ENCODE assay signal across 20 cellular contexts in genomic region chr2:25810428-25810827, GRCh38.
A peak's percentile ranks its signal among the peaks of the same experiment; 100 is the strongest.
DNase-seq lines count a peak whose midpoint lies in the region; ATAC-seq, FAIRE-seq and TF ChIP-seq lines count a peak whose summit lies in the region.
"Had no signal": no experiment of that assay in that cellular context is flagged by ENCODE, and none has a peak within 500 bp of the region (broad histone marks: within the 10 kb centered on the region; RNA-seq: fewer than 3 reads in every experiment).

No MANE protein-coding gene starts in this region.

- no peaks in the 10 kb centered on the region for H3K27me3 ChIP-seq in H1 (replicated peaks in 1 of 4; ENCODE audit: control insufficient read depth in 3 of 4, extremely low read depth in 1 of 4, insufficient read depth in 3 of 4, low read length in 3 of 4)

- no peak overlapping the region for H3K4me3 Mint-ChIP-seq in stimulated activated naive CD8-positive, alpha-beta T cell treated with anti-CD3 and anti-CD28 coated beads, Interleukin-15, Interleukin-2, amounts not matched to agents 100 ng/mL and 50 ng/mL, for 24 hours
- H3K4me3 Mint-ChIP-seq in stimulated activated naive CD8-positive, alpha-beta T cell treated with anti-CD3 and anti-CD28 coated beads, Interleukin-15, amount 100 ng/mL, for 72 hours = no peak overlapping the region
- no peak overlapping the region for H3K4me3 Mint-ChIP-seq in nephron progenitor cell
- no peak overlapping the region for H3K4me3 Mint-ChIP-seq in stimulated activated memory B cell treated with anti-CD40 and anti-IgM and Interleukin-4, amounts not matched to agents 10 μg/mL and 1 μg/mL and 100 μg/mL, for 72 hours
- H3K4me3 Mint-ChIP-seq: B cell; CD4-positive, alpha-beta T cell; HFFc6 had no signal

- H4K8ac ChIP-seq in H1 (ENCODE audit: extremely low read depth, insufficient read depth, low read length) = 0 out of 2 replicates have a peak overlapping the region, but pooled peaks have one; percentile 65

- FAIRE-seq in H1 (lab: Jason Lieb, UNC) = no peak
- FAIRE-seq: A204.1, GM12892, GM19239, HTR-8/SVneo had no signal

- POLR2A ChIA-PET in H1 (lab: Charles Lee; ENCODE audit: partially characterized antibody) = interaction anchor here (1.0 kb wide), 1 partner anchor 8 kb away, joined by 3 read pairs; no protein-coding TSS in a partner anchor

- H3K79me2 ChIP-seq in H1 (ENCODE audit: control insufficient read depth in 1 of 2, insufficient read depth in 2 of 2, low read length in 2 of 2) = peaks cover 0 to 22% of the 10 kb centered on the region in 2 experiments; a peak in 3 of 4 replicates

- H3K23ac ChIP-seq in H1 (ENCODE audit: insufficient read length) = no peak overlapping the region

- no peak overlapping the region for H2BK20ac ChIP-seq in H1 (ENCODE audit: low read length)

- no peak overlapping the region for H2AFZ ChIP-seq in H1 (ENCODE audit: low read length)

- H3K4me3 ChIP-seq in H1 (ENCODE audit: extremely low read depth in 1 of 4, insufficient read depth in 2 of 4, low read depth in 3 of 4, low read length in 4 of 4) = no peak overlapping the region

- peaks cover 0 to 6% (median 2%) of the 10 kb centered on the region in 4 experiments; a peak in 2 of 8 replicates for H3K36me3 ChIP-seq in H1 (ENCODE audit: control insufficient read depth in 2 of 4, insufficient read depth in 4 of 4, low read length in 3 of 4)

- TF ChIP-seq RAD21 in H1 (IDR thresholded peaks at IDR 0.05 in 1 of 2, conservative IDR thresholded peaks at IDR 0.05 in 1 of 2; ENCODE audit: low read depth in 2 of 2, low read length in 2 of 2) = no peak

- no peaks in the 10 kb centered on the region for H3K23me2 ChIP-seq in H1 (ENCODE audit: low read depth, low read length)

- no peaks in the 10 kb centered on the region for H3K27me3 Mint-ChIP-seq in stimulated activated naive CD8-positive, alpha-beta T cell treated with anti-CD3 and anti-CD28 coated beads, Interleukin-15, Interleukin-2, amounts not matched to agents 100 ng/mL and 50 ng/mL, for 24 hours
- no peaks in the 10 kb centered on the region for H3K27me3 Mint-ChIP-seq in stimulated activated naive CD8-positive, alpha-beta T cell treated with anti-CD3 and anti-CD28 coated beads, Interleukin-15, amount 100 ng/mL, for 72 hours
- peaks cover 3% of the 10 kb centered on the region for H3K27me3 Mint-ChIP-seq in nephron progenitor cell (ENCODE audit: low read depth, poor library complexity)
- H3K27me3 Mint-ChIP-seq in stimulated activated memory B cell treated with anti-CD40 and anti-IgM and Interleukin-4, amounts not matched to agents 10 μg/mL and 1 μg/mL and 100 μg/mL, for 72 hours = no peaks in the 10 kb centered on the region
- H3K27me3 Mint-ChIP-seq: B cell; CD4-positive, alpha-beta T cell had no signal

- H3K79me1 ChIP-seq in H1 (ENCODE audit: low read depth, low read length) = no peaks in the 10 kb centered on the region

- CTCF ChIA-PET in H1 (lab: Charles Lee; ENCODE audit: partially characterized antibody) = interaction anchor here (0.5 to 1.5 kb wide), 3 partner anchors 9 to 1671 kb away, joined by 4 to 5 read pairs (median 4); no protein-coding TSS in a partner anchor

- H3K56ac ChIP-seq in H1 (replicated peaks; ENCODE audit: insufficient read length, low read depth, low read length) = no peak overlapping the region

- ATAC-seq in stimulated activated naive CD8-positive, alpha-beta T cell treated with anti-CD3 and anti-CD28 coated beads, Interleukin-15, amount 100 ng/mL, for 72 hours = no peak
- ATAC-seq in HG03108 (IDR thresholded peaks at IDR 0.05; ENCODE audit: unreplicated experiment) = no peak
- ATAC-seq in stimulated activated memory B cell treated with anti-CD40 and anti-IgM and Interleukin-4, amounts not matched to agents 10 μg/mL and 1 μg/mL and 100 μg/mL, for 72 hours = no peak

- 96% methylated on average over 5 of the region's 5 CpGs; no CpG with 5 or more reads in 1 of the 2 experiments for WGBS in H1 (ENCODE audit: extremely low coverage in 1 of 2, insufficient coverage in 1 of 2, insufficient read length in 1 of 2, insufficient replicate concordance in 2 of 2, low coverage in 1 of 2, low lambda C conversion rate in 2 of 2, missing lambda C conversion rate in 1 of 2), 2 experiments

- H3K4ac ChIP-seq in H1 (replicated peaks; ENCODE audit: insufficient read length, low read depth, low read length) = no peak overlapping the region

- H2BK120ac ChIP-seq in H1 (replicated peaks; ENCODE audit: low read depth, low read length) = no peak overlapping the region

- no peak overlapping the region for H3K4me2 ChIP-seq in H1 (ENCODE audit: insufficient read depth in 1 of 2, low read depth in 2 of 2, low read length in 2 of 2)

- TF ChIP-seq EP300 in H1 (IDR thresholded peaks at IDR 0.05; ENCODE audit: borderline replicate concordance in 1 of 2, low read depth in 2 of 2, low read length in 2 of 2) = no peak

- H3K9ac ChIP-seq in H1 (replicated peaks in 1 of 4; ENCODE audit: extremely low read depth in 1 of 4, low read depth in 3 of 4, low read length in 3 of 4) = no peak overlapping the region

- H3K18ac ChIP-seq in H1 (ENCODE audit: extremely low read depth, low read length) = no peak overlapping the region

- no peak overlapping the region for H2BK5ac ChIP-seq in H1 (ENCODE audit: low read depth, low read length)

- DNase-seq in stimulated activated naive CD8-positive, alpha-beta T cell treated with anti-CD3 and anti-CD28 coated beads, Interleukin-15, amount 100 ng/mL, for 72 hours = no peak
- no peak for DNase-seq in H1 (ENCODE audit: low read depth in 1 of 2, low spot score in 2 of 2)
- no peak for DNase-seq in nephron progenitor cell
- no peak for DNase-seq in amniotic stem cell (lab: John Stamatoyannopoulos, UW)
- DNase-seq: C1 segment of cervical spinal cord; CD4-positive, alpha-beta T cell; DMS153; DMS79 treated with DMSO at 0.1 percent for 48 hours; GDM1; GOT3; HCEC 1CT; HFFc6 had no signal

- no peak overlapping the region for H4K5ac ChIP-seq in H1 (ENCODE audit: insufficient read length, low read depth, low read length)

- H3K4me1 Mint-ChIP-seq in stimulated activated naive CD8-positive, alpha-beta T cell treated with anti-CD3 and anti-CD28 coated beads, Interleukin-15, Interleukin-2, amounts not matched to agents 100 ng/mL and 50 ng/mL, for 24 hours (ENCODE audit: low read depth) = peaks cover 73% of the 10 kb centered on the region
- H3K4me1 Mint-ChIP-seq in stimulated activated naive CD8-positive, alpha-beta T cell treated with anti-CD3 and anti-CD28 coated beads, Interleukin-15, amount 100 ng/mL, for 72 hours = peaks cover 66% of the 10 kb centered on the region
- H3K4me1 Mint-ChIP-seq in nephron progenitor cell = peaks cover 27% of the 10 kb centered on the region
- H3K4me1 Mint-ChIP-seq in stimulated activated memory B cell treated with anti-CD40 and anti-IgM and Interleukin-4, amounts not matched to agents 10 μg/mL and 1 μg/mL and 100 μg/mL, for 72 hours = peaks cover 25% of the 10 kb centered on the region

- 0 out of 7 replicates have a peak, but pooled peaks cover 0 to 2% (median 0%) of the 10 kb centered on the region in 4 experiments for H3K4me1 ChIP-seq in H1 (replicated peaks in 1 of 4; ENCODE audit: control insufficient read depth in 3 of 4, insufficient read depth in 4 of 4, low read length in 3 of 4)

- no peak overlapping the region for H2BK12ac ChIP-seq in H1 (ENCODE audit: low read depth, low read length)

- TF ChIP-seq POLR2A in H1 (IDR thresholded peaks at IDR 0.05; ENCODE audit: control extremely low read depth in 1 of 2, low read depth in 2 of 2, low read length in 2 of 2) = no peak

- no peaks in the 10 kb centered on the region for H3K9me3 ChIP-seq in H1 (ENCODE audit: insufficient read depth in 2 of 2, low read depth in 1 of 2, low read length in 1 of 2)

- no peak overlapping the region for H3K27ac ChIP-seq in H1 (ENCODE audit: low read depth, low read length)

- no peak overlapping the region for H3K14ac ChIP-seq in H1 (ENCODE audit: insufficient read length)

- H3K36me3 Mint-ChIP-seq in stimulated activated naive CD8-positive, alpha-beta T cell treated with anti-CD3 and anti-CD28 coated beads, Interleukin-15, Interleukin-2, amounts not matched to agents 100 ng/mL and 50 ng/mL, for 24 hours (ENCODE audit: low read depth) = peaks cover 44% of the 10 kb centered on the region
- peaks cover 8% of the 10 kb centered on the region for H3K36me3 Mint-ChIP-seq in nephron progenitor cell (ENCODE audit: low read depth)
- H3K36me3 Mint-ChIP-seq in stimulated activated memory B cell treated with anti-CD40 and anti-IgM and Interleukin-4, amounts not matched to agents 10 μg/mL and 1 μg/mL and 100 μg/mL, for 72 hours = peaks cover 27% of the 10 kb centered on the region

- no peak overlapping the region for H2AK5ac ChIP-seq in H1 (ENCODE audit: low read depth, low read length)

- H2BK15ac ChIP-seq in H1 (ENCODE audit: low read length) = no peak overlapping the region

- H4K91ac ChIP-seq in H1 (replicated peaks; ENCODE audit: insufficient read length, low read length) = no peak overlapping the region

- H3K9me3 Mint-ChIP-seq in stimulated activated naive CD8-positive, alpha-beta T cell treated with anti-CD3 and anti-CD28 coated beads, Interleukin-15, Interleukin-2, amounts not matched to agents 100 ng/mL and 50 ng/mL, for 24 hours = no peaks in the 10 kb centered on the region
- no peaks in the 10 kb centered on the region for H3K9me3 Mint-ChIP-seq in stimulated activated naive CD8-positive, alpha-beta T cell treated with anti-CD3 and anti-CD28 coated beads, Interleukin-15, amount 100 ng/mL, for 72 hours
- no peaks in the 10 kb centered on the region for H3K9me3 Mint-ChIP-seq in nephron progenitor cell
- H3K9me3 Mint-ChIP-seq in stimulated activated memory B cell treated with anti-CD40 and anti-IgM and Interleukin-4, amounts not matched to agents 10 μg/mL and 1 μg/mL and 100 μg/mL, for 72 hours = no peaks in the 10 kb centered on the region
- H3K9me3 Mint-ChIP-seq: CD4-positive, alpha-beta T cell; HFFc6 had no signal

- peak overlapping the region; percentile 12 for H3K27ac Mint-ChIP-seq in stimulated activated naive CD8-positive, alpha-beta T cell treated with anti-CD3 and anti-CD28 coated beads, Interleukin-15, Interleukin-2, amounts not matched to agents 100 ng/mL and 50 ng/mL, for 24 hours
- H3K27ac Mint-ChIP-seq in stimulated activated naive CD8-positive, alpha-beta T cell treated with anti-CD3 and anti-CD28 coated beads, Interleukin-15, amount 100 ng/mL, for 72 hours = peak overlapping the region in 1 of 2 donors; percentile 21
- H3K27ac Mint-ChIP-seq in nephron progenitor cell = peak overlapping the region; percentile 13
- H3K27ac Mint-ChIP-seq in stimulated activated memory B cell treated with anti-CD40 and anti-IgM and Interleukin-4, amounts not matched to agents 10 μg/mL and 1 μg/mL and 100 μg/mL, for 72 hours = no peak overlapping the region
- H3K27ac Mint-ChIP-seq: B cell; CD4-positive, alpha-beta T cell; HFFc6 had no signal

- no peaks in the 10 kb centered on the region for H4K20me1 ChIP-seq in H1 (replicated peaks in 1 of 2; ENCODE audit: control insufficient read depth in 1 of 2, insufficient read depth in 2 of 2, low read length in 2 of 2)

- TF ChIP-seq CTCF in H1 (IDR thresholded peaks at IDR 0.05; ENCODE audit: control extremely low read depth in 1 of 3, insufficient read depth in 1 of 3, low read depth in 1 of 3, low read length in 3 of 3) (no peak), nephron progenitor cell (IDR thresholded peaks at IDR 0.05) (no peak)

TF ChIP-seq in H1, 55 proteins besides CTCF, POLR2A, EP300 and RAD21:
- TF ChIP-seq SP4 (IDR thresholded peaks at IDR 0.05; ENCODE audit: low read length) = no peak
TF ChIP-seq in H1: peak in this region for 0.
